12 cellular contexts compared by ENCODE assay signal in genomic region chr3:126212250-126212628, GRCh38. TPM values are rescaled to one million over a fixed set of nuclear protein-coding genes. Genes with fewer than 3 reads are reported as not detected.
DNase-seq lines count a peak whose midpoint lies in the region; ATAC-seq, FAIRE-seq and TF ChIP-seq lines count a peak whose summit lies in the region.
"Had no signal": no experiment of that assay in that cellular context is flagged by ENCODE, and none has a peak within 500 bp of the region (broad histone marks: within the 10 kb centered on the region; RNA-seq: fewer than 3 reads in every experiment).

No MANE protein-coding gene starts in this region.

- H3K36me3 Mint-ChIP-seq in activated CD8-positive, alpha-beta T cell treated with anti-CD3 and anti-CD28 coated beads for 36 hours (ENCODE audit: low read depth) = no peaks in the 10 kb centered on the region
- no peaks in the 10 kb centered on the region for H3K36me3 Mint-ChIP-seq in activated CD8-positive, alpha-beta T cell treated with anti-CD3 and anti-CD28 coated beads, Interleukin-2, amount 10 ng/mL, durations not matched to agents 7 days and 5 days (ENCODE audit: low read depth)
- H3K36me3 Mint-ChIP-seq: T-cell had no signal

- FAIRE-seq in A549 (lab: Jason Lieb, UNC) (no peak), pancreas (lab: Jason Lieb, UNC) (no peak)

- H3F3A ChIP-seq in PC-3 (ENCODE audit: low read length, unreplicated experiment) = no peaks in the 10 kb centered on the region

- H3K4me3 ChIP-seq in A549 (peak overlapping the region; percentile 42; the same call in 2 of the 3 replicates), PC-3 (ENCODE audit: low read length) (peak overlapping the region; percentile 64; the same call in 1 of the 2 replicates), hepatocyte (no peak overlapping the region), pancreas (no peak overlapping the region)

- no peak overlapping the region for H3K27ac Mint-ChIP-seq in activated CD8-positive, alpha-beta T cell treated with anti-CD3 and anti-CD28 coated beads for 36 hours
- H3K27ac Mint-ChIP-seq in activated CD8-positive, alpha-beta T cell treated with anti-CD3 and anti-CD28 coated beads, Interleukin-2, amount 10 ng/mL, durations not matched to agents 7 days and 5 days = no peak overlapping the region
- H3K27ac Mint-ChIP-seq: T-cell had no signal

- H3K9me3 ChIP-seq in A549 (no peaks in the 10 kb centered on the region), PC-3 (ENCODE audit: low read length) (no peaks in the 10 kb centered on the region), hepatocyte (ENCODE audit: low read depth) (no peaks in the 10 kb centered on the region), pancreas (no peaks in the 10 kb centered on the region)

- H4K20me1 ChIP-seq in PC-3 (ENCODE audit: low read length) (no peaks in the 10 kb centered on the region), hepatocyte (ENCODE audit: insufficient read depth, poor library complexity, severe bottlenecking) (no peaks in the 10 kb centered on the region)

- no peak for TF ChIP-seq POLR2A in A549 (IDR thresholded peaks at IDR 0.05; ENCODE audit: low read length)

- DNase-seq in A549 (ENCODE audit: low read depth in 1 of 2, low spot score in 1 of 2) (no peak), PC-3 (no peak), hepatocyte (ENCODE audit: low spot score) (no peak), pancreas (no peak), NCI-H2107 (lab: John Stamatoyannopoulos, UW) (no peak), GM10248 (ENCODE audit: extremely low spot score) (no peak)
- no peak for DNase-seq in activated CD8-positive, alpha-beta T cell treated with anti-CD3 and anti-CD28 coated beads for 36 hours
- no peak for DNase-seq in activated CD8-positive, alpha-beta T cell treated with anti-CD3 and anti-CD28 coated beads, Interleukin-2, amount 10 ng/mL, durations not matched to agents 7 days and 5 days
- DNase-seq: activated CD4-positive, alpha-beta T cell treated with anti-CD3 and anti-CD28 coated beads for 1 hour; activated T-cell treated with anti-CD3 and anti-CD28 coated beads for 4 hours; T-cell had no signal

- TF ChIP-seq RAD21 in A549 (conservative IDR thresholded peaks at IDR 0.05 in 1 of 2, IDR thresholded peaks at IDR 0.05 in 1 of 2) = no peak

- 50% methylated on average over 2 of the region's 2 CpGs for WGBS in A549 (ENCODE audit: missing lambda C conversion rate)
- no CpG with 5 or more reads among the region's 2 CpGs for WGBS in hepatocyte (ENCODE audit: low lambda C conversion rate, missing lambda C conversion rate)
- WGBS in pancreas, 2 donors = 53 to 73% methylated on average over 2 of the region's 2 CpGs

- H3K9me2 ChIP-seq in PC-3 (replicated peaks; ENCODE audit: low read length) (no peaks in the 10 kb centered on the region), hepatocyte (replicated peaks; ENCODE audit: insufficient read depth) (no peaks in the 10 kb centered on the region)

- H3K27me3 ChIP-seq in PC-3 (ENCODE audit: low read length) (no peaks in the 10 kb centered on the region), hepatocyte (peaks cover 17% of the 10 kb centered on the region), pancreas (no peaks in the 10 kb centered on the region)

- no peak overlapping the region for H3K4me3 Mint-ChIP-seq in activated CD8-positive, alpha-beta T cell treated with anti-CD3 and anti-CD28 coated beads for 36 hours
- H3K4me3 Mint-ChIP-seq in activated CD8-positive, alpha-beta T cell treated with anti-CD3 and anti-CD28 coated beads, Interleukin-2, amount 10 ng/mL, durations not matched to agents 7 days and 5 days = no peak overlapping the region

- H3K9me3 Mint-ChIP-seq in activated CD8-positive, alpha-beta T cell treated with anti-CD3 and anti-CD28 coated beads for 36 hours = no peaks in the 10 kb centered on the region
- no peaks in the 10 kb centered on the region for H3K9me3 Mint-ChIP-seq in activated CD8-positive, alpha-beta T cell treated with anti-CD3 and anti-CD28 coated beads, Interleukin-2, amount 10 ng/mL, durations not matched to agents 7 days and 5 days (ENCODE audit: insufficient read depth)
- H3K9me3 Mint-ChIP-seq: T-cell had no signal

- no peak for TF ChIP-seq EP300 in A549 (IDR thresholded peaks at IDR 0.05)

- no peak overlapping the region for H3K9ac ChIP-seq in PC-3 (ENCODE audit: low read length)

- H3K4me2 ChIP-seq in A549 = peak overlapping the region; percentile 76
- H3K4me2 ChIP-seq in PC-3 (ENCODE audit: low read length) = peak overlapping the region; percentile 82
- H3K4me2 ChIP-seq in hepatocyte = peak overlapping the region; percentile 91

- TF ChIP-seq CTCF in A549 (IDR thresholded peaks at IDR 0.05) = no peak
- no peak for TF ChIP-seq CTCF in PC-3 (conservative IDR thresholded peaks at IDR 0.05; ENCODE audit: low read depth, low read length)
- TF ChIP-seq CTCF in hepatocyte (IDR thresholded peaks at IDR 0.05; ENCODE audit: poor library complexity) = no peak
- TF ChIP-seq CTCF in pancreas (IDR thresholded peaks at IDR 0.05) = no peak
- no peak for TF ChIP-seq CTCF in activated CD8-positive, alpha-beta T cell treated with anti-CD3 and anti-CD28 coated beads for 36 hours (IDR thresholded peaks at IDR 0.05)
- TF ChIP-seq CTCF in GM10248 (IDR thresholded peaks at IDR 0.05; ENCODE audit: control extremely low read depth, extremely low read depth, low read depth, missing control alignments) = no peak

- no TSS peak for BruUV-seq in PC-3 (replicated peaks; lab: Mats Ljungman, UMichigan)

- H2AFZ ChIP-seq in PC-3 (ENCODE audit: low read length) = peak overlapping the region; percentile 82
- H2AFZ ChIP-seq in hepatocyte = peak overlapping the region; percentile 98

- POLR2A ChIA-PET in A549 (lab: Yijun Ruan, JAX) (no interaction called here), PC-3 (lab: Charles Lee; ENCODE audit: unreplicated experiment) (no interaction called here), GM10248 (lab: Yijun Ruan, JAX) (no interaction called here)
- POLR2A ChIA-PET in activated CD8-positive, alpha-beta T cell treated with anti-CD3 and anti-CD28 coated beads for 36 hours (lab: Charles Lee) = no interaction called here
- POLR2A ChIA-PET in activated CD8-positive, alpha-beta T cell treated with anti-CD3 and anti-CD28 coated beads, Interleukin-2, amount 10 ng/mL, durations not matched to agents 7 days and 5 days (lab: Charles Lee) = no interaction called here

- no peaks in the 10 kb centered on the region for H3K79me2 ChIP-seq in PC-3 (ENCODE audit: low read length)
- H3K79me2 ChIP-seq in hepatocyte = no peaks in the 10 kb centered on the region

- peaks cover 52% of the 10 kb centered on the region for H3K27me3 Mint-ChIP-seq in activated CD8-positive, alpha-beta T cell treated with anti-CD3 and anti-CD28 coated beads for 36 hours
- H3K27me3 Mint-ChIP-seq in activated CD8-positive, alpha-beta T cell treated with anti-CD3 and anti-CD28 coated beads, Interleukin-2, amount 10 ng/mL, durations not matched to agents 7 days and 5 days (ENCODE audit: low read depth) = peaks cover 46% of the 10 kb centered on the region

- ATAC-seq in A549 (no peak), PC-3 (no peak), pancreas (no peak)
- no peak for ATAC-seq in activated CD8-positive, alpha-beta T cell treated with anti-CD3 and anti-CD28 coated beads for 36 hours
- ATAC-seq in activated CD8-positive, alpha-beta T cell treated with anti-CD3 and anti-CD28 coated beads, Interleukin-2, amount 10 ng/mL, durations not matched to agents 7 days and 5 days = no peak

- H3K27ac ChIP-seq in A549 (peak overlapping the region; percentile 69 to 85), PC-3 (ENCODE audit: low read length) (no peak overlapping the region), hepatocyte (no peak overlapping the region), pancreas (peak overlapping the region in 3 of 4 donors; percentile 66 to 84 (median 80))

- H3K4me1 Mint-ChIP-seq in activated CD8-positive, alpha-beta T cell treated with anti-CD3 and anti-CD28 coated beads for 36 hours (ENCODE audit: low read depth) = peaks cover 1% of the 10 kb centered on the region
- H3K4me1 Mint-ChIP-seq in activated CD8-positive, alpha-beta T cell treated with anti-CD3 and anti-CD28 coated beads, Interleukin-2, amount 10 ng/mL, durations not matched to agents 7 days and 5 days (ENCODE audit: low read depth) = no peaks in the 10 kb centered on the region

- H3K4me1 ChIP-seq in A549 = peaks cover 25% of the 10 kb centered on the region
- peaks cover 28% of the 10 kb centered on the region for H3K4me1 ChIP-seq in PC-3 (ENCODE audit: insufficient read depth, low read length)
- H3K4me1 ChIP-seq in hepatocyte (ENCODE audit: insufficient read depth) = peaks cover 5% of the 10 kb centered on the region
- H3K4me1 ChIP-seq in pancreas = peaks cover 0 to 3% (median 0%) of the 10 kb centered on the region in 3 donors

- intact Hi-C loops in PC-3 (cut with micrococcal nuclease) (no loop called here), pancreas (cut with DNase I) (no loop called here)
- intact Hi-C loops in activated CD8-positive, alpha-beta T cell treated with anti-CD3 and anti-CD28 coated beads for 36 hours (cut with micrococcal nuclease) = no loop called here

- CTCF ChIA-PET in A549 (lab: Yijun Ruan, JAX) (interaction anchor here (1.1 to 1.8 kb wide), 8 partner anchors 12 to 214 kb away, joined by 3 to 11 read pairs (median 4); no protein-coding TSS in a partner anchor), PC-3 (lab: Charles Lee) (no interaction called here), GM10248 (lab: Yijun Ruan, JAX) (no interaction called here)
- CTCF ChIA-PET in activated CD8-positive, alpha-beta T cell treated with anti-CD3 and anti-CD28 coated beads for 36 hours (lab: Charles Lee) = no interaction called here
- CTCF ChIA-PET in activated CD8-positive, alpha-beta T cell treated with anti-CD3 and anti-CD28 coated beads, Interleukin-2, amount 10 ng/mL, durations not matched to agents 7 days and 5 days (lab: Charles Lee) = no interaction called here

- H3K36me3 ChIP-seq in PC-3 (ENCODE audit: low read depth, low read length) (no peaks in the 10 kb centered on the region), hepatocyte (replicated peaks; ENCODE audit: insufficient read depth, low read depth) (no peaks in the 10 kb centered on the region), pancreas (no peaks in the 10 kb centered on the region)

TF ChIP-seq in A549, 52 proteins besides CTCF, POLR2A, EP300 and RAD21 (continues in another document):
- TF ChIP-seq HOXA7 (CRISPR knock-in tag; IDR thresholded peaks at IDR 0.05) = no peak

RNA-seq across cellular contexts. Expression of gene ALDH1L1, which starts 31.9 kb away (rescaled TPM):
- 0.18 and 0.40 TPM in 2 replicates for polyA plus RNA-seq in A549 (2011; rRNA removed)
- 0.16 and 0.21 TPM in 2 replicates for polyA plus RNA-seq in A549 (2012; cell fraction: cytosol; rRNA removed)
- 0.43 and 1.1 TPM in 2 replicates for polyA plus RNA-seq in A549 (2012; cell fraction: nucleus; rRNA removed)
- polyA plus RNA-seq in A549 (2017; fragmentation: RNase III; extraction: RNeasy Plus Mini Kit Qiagen cat#74134 plus additional on column Dnase treatment) = 0.13 to 0.21 TPM (median 0.14 TPM) in 3 replicates
- 0.29 and 0.63 TPM in 2 replicates for polyA minus RNA-seq in A549 (2011; rRNA and poly(A)+ RNA removed)
- not detected in 2 replicates for total RNA-seq in PC-3 (2014; rRNA removed)
- 15.9 and 25.0 TPM in 2 replicates for total RNA-seq in hepatocyte
- 15.5 and 22.6 TPM in 2 replicates for polyA plus RNA-seq in hepatocyte
- 10 to 100 TPM; 15.4 to 46.3 (median 33.7) TPM for total RNA-seq in pancreas
- polyA plus RNA-seq in pancreas = 10 to 100 TPM; 38.8 to 44.0 TPM
- total RNA-seq in activated CD8-positive, alpha-beta T cell treated with anti-CD3 and anti-CD28 coated beads for 36 hours = not detected
- total RNA-seq in activated CD8-positive, alpha-beta T cell treated with anti-CD3 and anti-CD28 coated beads, Interleukin-2, amount 10 ng/mL, durations not matched to agents 7 days and 5 days = not detected
- total RNA-seq: dermis microvascular lymphatic vessel endothelial cell had no signal

Comparison
In these comparisons a context has a peak if more than half of its experiments do, and no peak if none do; other contexts are left out.
1. H3K27ac ChIP-seq: peak in A549 (2 of 2) and pancreas (3 of 4); none in PC-3 (single experiment) and hepatocyte (single experiment).
2. H3K4me3 ChIP-seq: peak in A549 (single experiment) and PC-3 (single experiment); none in hepatocyte (single experiment) and pancreas (0 of 4).
3. RNA of gene ALDH1L1, which starts 31.9 kb away (total RNA-seq): 15.4 to 46.3 TPM in pancreas and 15.9 to 25.0 TPM in hepatocyte; not detected in activated CD8-positive, alpha-beta T cell treated with anti-CD3 and anti-CD28 coated beads for 36 hours, not detected in PC-3 and not detected in activated CD8-positive, alpha-beta T cell treated with anti-CD3 and anti-CD28 coated beads, Interleukin-2, amount 10 ng/mL, durations not matched to agents 7 days and 5 days; every median in the first group is over 10 times any median in the second.
4. Peak in every context shown above with its lines, with median percentiles within 50 percentile points of each other: H3K4me2 ChIP-seq.